In genomic region chr5:160287378-160288051, GRCh38 we compare ENCODE assay signal across 10 cellular contexts. TPM values are rescaled to one million over a fixed set of nuclear protein-coding genes. Genes with fewer than 3 reads are reported as not detected.
DNase-seq lines count a peak whose midpoint lies in the region; ATAC-seq and TF ChIP-seq lines count a peak whose summit lies in the region.
"Had no signal": no experiment of that assay in that cellular context is flagged by ENCODE, and none has a peak within 500 bp of the region (broad histone marks: within the 10 kb centered on the region; RNA-seq: fewer than 3 reads in every experiment).

No MANE protein-coding gene starts in this region.

- H3K4me2 ChIP-seq in neuronal stem cell (ENCODE audit: insufficient read depth, low read length, poor library complexity, severe bottlenecking): no peak overlapping the region

- H2BK5ac ChIP-seq in neuronal stem cell (ENCODE audit: low read length): no peak overlapping the region

- CTCF ChIA-PET in Panc1 (lab: Charles Lee) (no interaction called here), HEK293T (lab: Yijun Ruan, JAX) (interaction anchor here (1.1 kb wide), 1 partner anchor 58 kb away, joined by 3 read pairs; no protein-coding TSS in a partner anchor)

- H3K27me3 ChIP-seq in Panc1 (ENCODE audit: control insufficient read depth, insufficient read depth, low read length): no peaks in the 10 kb centered on the region
- no peaks in the 10 kb centered on the region for H3K27me3 ChIP-seq in neuronal stem cell (ENCODE audit: control insufficient read depth in 3 of 3, insufficient read depth in 3 of 3, low read depth in 1 of 3, low read length in 3 of 3)

- ATAC-seq in Panc1: peak; percentile 61
- ATAC-seq in GM21717 (IDR thresholded peaks at IDR 0.05; ENCODE audit: unreplicated experiment): no peak
- no peak for ATAC-seq in GM19452 (IDR thresholded peaks at IDR 0.05; ENCODE audit: unreplicated experiment)

- no peak overlapping the region for H4K91ac ChIP-seq in neuronal stem cell (ENCODE audit: low read depth, low read length, poor library complexity)

- H4K8ac ChIP-seq in neuronal stem cell (ENCODE audit: low read depth, low read length): no peak overlapping the region

- no peak overlapping the region for H3K23ac ChIP-seq in neuronal stem cell (ENCODE audit: low read depth, low read length, poor library complexity)

- WGBS in neuronal stem cell (ENCODE audit: extremely low coverage in 2 of 2, insufficient read length in 2 of 2, insufficient replicate concordance in 1 of 2), 2 donors: no CpG with 5 or more reads among the region's 8 CpGs

- H2BK12ac ChIP-seq in neuronal stem cell (ENCODE audit: low read length): no peak overlapping the region

- POLR2A ChIA-PET in Panc1 (lab: Charles Lee) (no interaction called here), HEK293T (lab: Yijun Ruan, JAX) (interaction anchor here (1.3 kb wide), 1 partner anchor 16 kb away, joined by 3 read pairs; no protein-coding TSS in a partner anchor)

- no peak overlapping the region for H3K9ac ChIP-seq in neuronal stem cell (ENCODE audit: low read depth, low read length, poor library complexity)

- no peak overlapping the region for H2BK120ac ChIP-seq in neuronal stem cell (ENCODE audit: low read depth, low read length)

- no TSS peak for BruUV-seq in Panc1 (replicated peaks; lab: Mats Ljungman, UMichigan)

- intact Hi-C loops in Panc1 (cut with micrococcal nuclease; ENCODE audit: unreplicated experiment): no loop called here

- in situ Hi-C loops in Panc1 (cut with HindIII; ENCODE audit: low pct_unique_long_range_greater_than_20kb, low sequenced_read_pairs): no loop called here
- in situ Hi-C loops in ACHN (cut with HindIII; ENCODE audit: low pct_ligation_motif_present, low pct_unique_long_range_greater_than_20kb, low sequenced_read_pairs): no loop called here

- H2BK15ac ChIP-seq in neuronal stem cell (ENCODE audit: low read length): no peak overlapping the region

- peak; percentile 82 for DNase-seq in DMS53 treated with DMSO at 0.1 percent for 48 hours (lab: John Stamatoyannopoulos, UW; ENCODE audit: unreplicated experiment)
- no peak for DNase-seq in Panc1 (ENCODE audit: low read depth, low spot score)
- peak; percentile 38 for DNase-seq in foreskin melanocyte
- peak; percentile 91 for DNase-seq in neuronal stem cell (ENCODE audit: low spot score)
- DNase-seq in ACHN: no peak
- no peak for DNase-seq in HEK293T (ENCODE audit: extremely low spot score)
- DNase-seq: DND-41 had no signal

- no peak overlapping the region for H3K14ac ChIP-seq in neuronal stem cell (ENCODE audit: low read length)

- H2AK5ac ChIP-seq in neuronal stem cell (ENCODE audit: low read depth, low read length): no peak overlapping the region

- H3K36me3 ChIP-seq in Panc1 (ENCODE audit: control insufficient read depth, insufficient read depth, low read length): no peaks in the 10 kb centered on the region
- peaks cover 1 to 17% of the 10 kb centered on the region in 2 donors for H3K36me3 ChIP-seq in neuronal stem cell (replicated peaks in 1 of 2; ENCODE audit: control insufficient read depth in 2 of 2, insufficient read depth in 2 of 2, low read length in 2 of 2)

- H3K4ac ChIP-seq in neuronal stem cell (ENCODE audit: low read length): no peak overlapping the region

- H3K27ac ChIP-seq in Panc1 (ENCODE audit: low read length) (no peak overlapping the region; the same call in 1 of the 2 replicates), neuronal stem cell (replicated peaks; ENCODE audit: low read length) (peak overlapping the region; percentile 90)

- H3K4me3 ChIP-seq in Panc1 (ENCODE audit: low read depth in 2 of 2, low read length in 2 of 2): no peak overlapping the region
- H3K4me3 ChIP-seq in neuronal stem cell (ENCODE audit: low read length in 2 of 2): no peak overlapping the region

- no peak for TF ChIP-seq CTCF in Panc1 (IDR thresholded peaks at IDR 0.05)

- H2AFZ ChIP-seq in neuronal stem cell (ENCODE audit: low read length): peak overlapping the region; percentile 70

- H3K9me3 ChIP-seq in Panc1 (ENCODE audit: control insufficient read depth, insufficient read depth, low read depth, low read length) (no peaks in the 10 kb centered on the region), neuronal stem cell (replicated peaks in 1 of 2; ENCODE audit: control insufficient read depth in 2 of 2, insufficient read depth in 1 of 2, low read depth in 1 of 2, low read length in 2 of 2) (no peaks in the 10 kb centered on the region)

- H3K4me1 ChIP-seq in Panc1 (ENCODE audit: control insufficient read depth, insufficient read depth, low read length) (peaks cover 31% of the 10 kb centered on the region), neuronal stem cell (ENCODE audit: control insufficient read depth in 2 of 2, insufficient read depth in 1 of 2, low read depth in 1 of 2, low read length in 2 of 2) (peaks cover 12 to 23% of the 10 kb centered on the region in 2 donors)

- peak overlapping the region; percentile 1 for H3K18ac ChIP-seq in neuronal stem cell (ENCODE audit: low read length)

- H3K79me1 ChIP-seq in neuronal stem cell (ENCODE audit: low read depth, low read length): no peaks in the 10 kb centered on the region

TF ChIP-seq in HEK293T, 16 proteins besides CTCF, POLR2A, EP300 and RAD21:
- TF ChIP-seq FOXK2 (IDR thresholded peaks at IDR 0.05): no peak
- TF ChIP-seq BHLHE40 (IDR thresholded peaks at IDR 0.05; ENCODE audit: borderline replicate concordance): no peak
- TF ChIP-seq ELF4 (IDR thresholded peaks at IDR 0.05): no peak
- TF ChIP-seq CTBP1 (IDR thresholded peaks at IDR 0.05; ENCODE audit: borderline replicate concordance): no peak
- TF ChIP-seq FOXM1 (IDR thresholded peaks at IDR 0.05; ENCODE audit: borderline replicate concordance): no peak
- TF ChIP-seq HDGF (IDR thresholded peaks at IDR 0.05; ENCODE audit: borderline replicate concordance): no peak
- TF ChIP-seq ARNT (IDR thresholded peaks at IDR 0.05): no peak
- TF ChIP-seq SUZ12 (IDR thresholded peaks at IDR 0.05): no peak
- no peak for TF ChIP-seq FOXA1 (IDR thresholded peaks at IDR 0.05)
- no peak for TF ChIP-seq L3MBTL2 (conservative IDR thresholded peaks at IDR 0.05)
- no peak for TF ChIP-seq PKNOX1 (IDR thresholded peaks at IDR 0.05)
- TF ChIP-seq SP1 (IDR thresholded peaks at IDR 0.05): no peak
- no peak for TF ChIP-seq ZNF384 (IDR thresholded peaks at IDR 0.05)
- no peak for TF ChIP-seq LEF1 (IDR thresholded peaks at IDR 0.05; ENCODE audit: borderline replicate concordance)
- TF ChIP-seq NFRKB (IDR thresholded peaks at IDR 0.05): no peak

RNA-seq across cellular contexts. Expression of gene CCNJL, which starts 24.8 kb away (rescaled TPM):
- total RNA-seq in Panc1 (2021; ENCODE audit: unreplicated experiment): 35.0 TPM
- polyA plus RNA-seq in Panc1 (2012; ENCODE audit: insufficient read length): 65.1 TPM
- 21.2 TPM for polyA plus RNA-seq in neuronal stem cell (2013, experiment 1 of 2)
- 20.8 TPM for polyA plus RNA-seq in neuronal stem cell (2013, experiment 2 of 2)

RNA-seq across cellular contexts. Expression of gene FABP6, which starts 58.2 kb away (rescaled TPM):
- 0.31 TPM for total RNA-seq in Panc1 (2021; ENCODE audit: unreplicated experiment)
- not detected for polyA plus RNA-seq in Panc1 (2012; ENCODE audit: insufficient read length)
- 2.6 TPM for polyA plus RNA-seq in neuronal stem cell (2013, experiment 1 of 2)
- polyA plus RNA-seq in neuronal stem cell (2013, experiment 2 of 2): 2.3 TPM
- total RNA-seq: mononuclear cell had no signal

Comparison
In these comparisons a context has a peak if more than half of its experiments do, and no peak if none do; other contexts are left out.
1. DNase-seq: peak in DMS53 treated with DMSO at 0.1 percent for 48 hours (single experiment), foreskin melanocyte (single experiment) and neuronal stem cell (single experiment); none in Panc1 (single experiment), ACHN (single experiment) and HEK293T (single experiment).